Comparison of ENCODE assay signal across 11 cellular contexts in genomic region chr6:44270526-44271405, GRCh38. TPM values are rescaled to one million over a fixed set of nuclear protein-coding genes. Genes with fewer than 3 reads are reported as not detected.
DNase-seq lines count a peak whose midpoint lies in the region; ATAC-seq and TF ChIP-seq lines count a peak whose summit lies in the region.
"Had no signal": no experiment of that assay in that cellular context is flagged by ENCODE, and none has a peak within 500 bp of the region (broad histone marks: within the 10 kb centered on the region; RNA-seq: fewer than 3 reads in every experiment).

No MANE protein-coding gene starts in this region.

- WGBS in trophoblast cell (ENCODE audit: extremely low coverage, insufficient coverage, insufficient read length), result no CpG with 5 or more reads among the region's 90 CpGs
- 8 to 13% methylated on average over 11 to 12 of the region's 90 CpGs for WGBS in lower leg skin, 2 donors

- no peak for TF ChIP-seq CTCF in coronary artery (IDR thresholded peaks at IDR 0.05)
- no peak for TF ChIP-seq CTCF in lower leg skin (IDR thresholded peaks at IDR 0.05)
- TF ChIP-seq CTCF in GM13976 (IDR thresholded peaks at IDR 0.05; ENCODE audit: borderline replicate concordance, control extremely low read depth, extremely low read depth, insufficient read depth, missing control alignments), result no peak

- DNase-seq in NCI-H1417 (lab: John Stamatoyannopoulos, UW) (peak; percentile 53 to 65 (median 63)), NCI-H1417 treated with DMSO at 0.1 percent for 48 hours (lab: John Stamatoyannopoulos, UW) (no peak), NCI-H2171 treated with DMSO at 0.1 percent for 48 hours (lab: John Stamatoyannopoulos, UW) (peak; percentile 30), coronary artery (ENCODE audit: low spot score) (no peak), trophoblast cell (no peak), lower leg skin (ENCODE audit: low spot score in 2 of 2) (no peak), GM13976 (ENCODE audit: low spot score) (no peak)
- DNase-seq: NCI-H2029 had no signal

- H2AK5ac ChIP-seq in trophoblast cell (ENCODE audit: low read length), result no peak overlapping the region

- in situ Hi-C loops in GM13976 (cut with MboI; ENCODE audit: low sequenced_read_pairs, unreplicated experiment), result no loop called here

- no peak overlapping the region for H4K12ac ChIP-seq in trophoblast cell (ENCODE audit: low read depth, low read length)

- H3K4me1 ChIP-seq in trophoblast cell (ENCODE audit: control insufficient read depth in 1 of 2, insufficient read depth in 2 of 2, low read length in 2 of 2), result no peaks in the 10 kb centered on the region

- H3K4me3 ChIP-seq in coronary artery (peak overlapping the region; percentile 65), trophoblast cell (ENCODE audit: low read depth, low read length) (peak overlapping the region; percentile 58), lower leg skin (ENCODE audit: low read depth, poor library complexity, severe bottlenecking) (no peak overlapping the region)

- peaks cover 29% of the 10 kb centered on the region for H3K27me3 ChIP-seq in trophoblast cell (ENCODE audit: insufficient read depth, low read length)

- no peak overlapping the region for H3K27ac ChIP-seq in coronary artery
- no peak overlapping the region for H3K27ac ChIP-seq in trophoblast cell (ENCODE audit: low read depth, low read length)
- H3K27ac ChIP-seq: neutrophil had no signal

- H3K4me2 ChIP-seq in trophoblast cell (ENCODE audit: low read length), result peak overlapping the region; percentile 76

- no peak for TF ChIP-seq POLR2A in lower leg skin (IDR thresholded peaks at IDR 0.05)
- no peak for TF ChIP-seq POLR2A in GM18505 (IDR thresholded peaks at IDR 0.05; ENCODE audit: borderline replicate concordance, extremely low read depth, insufficient read depth, insufficient read length)

- H4K8ac ChIP-seq in trophoblast cell (ENCODE audit: low read depth, low read length), result no peak overlapping the region

- no peak overlapping the region for H3K18ac ChIP-seq in trophoblast cell (ENCODE audit: low read length)

- ATAC-seq in GM18505 (IDR thresholded peaks at IDR 0.05; ENCODE audit: unreplicated experiment), result no peak

- H3K36me3 ChIP-seq in trophoblast cell (ENCODE audit: control insufficient read depth in 1 of 2, insufficient read depth in 2 of 2, low read length in 2 of 2), result no peaks in the 10 kb centered on the region
- H3K36me3 ChIP-seq: neutrophil had no signal

- H3K4ac ChIP-seq in trophoblast cell (ENCODE audit: low read depth, low read length), result no peak overlapping the region

- no peak overlapping the region for H2AFZ ChIP-seq in trophoblast cell (ENCODE audit: insufficient read depth, low read length, poor library complexity)

- no peak overlapping the region for H4K91ac ChIP-seq in trophoblast cell (ENCODE audit: low read depth, low read length)

- no peak overlapping the region for H2BK12ac ChIP-seq in trophoblast cell (ENCODE audit: low read length)

- H3K79me1 ChIP-seq in trophoblast cell (ENCODE audit: low read length), result no peaks in the 10 kb centered on the region

- H2BK5ac ChIP-seq in trophoblast cell (ENCODE audit: low read depth, low read length, poor library complexity), result no peak overlapping the region

- no peak overlapping the region for H3K9ac ChIP-seq in trophoblast cell (ENCODE audit: low read length)

- H3K9me3 ChIP-seq in trophoblast cell (ENCODE audit: insufficient read depth, low read depth, low read length), result no peaks in the 10 kb centered on the region
- H3K9me3 ChIP-seq: neutrophil had no signal

- no peak overlapping the region for H3K14ac ChIP-seq in trophoblast cell (ENCODE audit: low read length)

- intact Hi-C loops in lower leg skin (cut with DNase I; ENCODE audit: low total_unique reads), result loop anchor here (5.0 kb wide), 1 partner anchor 67 kb away; no protein-coding TSS in a partner anchor

- H3K79me2 ChIP-seq in trophoblast cell (ENCODE audit: control insufficient read depth, insufficient read depth, low read length, poor library complexity), result no peaks in the 10 kb centered on the region

- H2BK120ac ChIP-seq in trophoblast cell (ENCODE audit: insufficient read depth, low read length, poor library complexity), result no peak overlapping the region

- no peak overlapping the region for H3K23ac ChIP-seq in trophoblast cell (ENCODE audit: low read length)

RNA-seq across cellular contexts. Expression of gene TMEM151B, which starts 0.5 kb away (rescaled TPM):
- 0.01 TPM in 2 replicates for polyA plus RNA-seq in trophoblast cell (2013)
- total RNA-seq in lower leg skin, result under 1 TPM in 2 of 4 donors, not detected in 2; 0.10 to 0.42 TPM
- total RNA-seq: subcutaneous adipose tissue had no signal

RNA-seq across cellular contexts. Expression of gene NFKBIE, which starts 5.4 kb away (rescaled TPM):
- 8.6 and 10.1 TPM in 2 replicates for polyA plus RNA-seq in trophoblast cell (2013)
- 10 to 100 TPM; 10.8 to 21.1 (median 17.3) TPM for total RNA-seq in lower leg skin

RNA-seq across cellular contexts. Expression of gene SLC35B2, which starts 13.4 kb away (rescaled TPM):
- polyA plus RNA-seq in trophoblast cell (2013), result 48.9 and 52.5 TPM in 2 replicates
- 10 to 100 TPM; 18.0 to 40.6 (median 32.6) TPM for total RNA-seq in lower leg skin

RNA-seq across cellular contexts. Expression of gene HSP90AB1, which starts 23.9 kb away (rescaled TPM):
- 916 and 940 TPM in 2 replicates for polyA plus RNA-seq in trophoblast cell (2013)
- 100 to 1,000 TPM; 505 to 604 (median 551) TPM for total RNA-seq in lower leg skin

RNA-seq across cellular contexts. Expression of gene AARS2, which starts 42.4 kb away (rescaled TPM):
- 7.1 and 7.3 TPM in 2 replicates for polyA plus RNA-seq in trophoblast cell (2013)
- total RNA-seq in lower leg skin, result 10 to 100 TPM in 3 of 4 donors, 1 to 10 TPM in 1; 5.9 to 15.7 (median 12.8) TPM

Comparison
In these comparisons a context has a peak if more than half of its experiments do, and no peak if none do; other contexts are left out.
1. DNase-seq: peak in NCI-H1417 (3 of 3) and NCI-H2171 treated with DMSO at 0.1 percent for 48 hours (single experiment); none in NCI-H1417 treated with DMSO at 0.1 percent for 48 hours (single experiment), coronary artery (single experiment), trophoblast cell (0 of 2), lower leg skin (0 of 2) and GM13976 (single experiment).